In the genomic region with DNA sequence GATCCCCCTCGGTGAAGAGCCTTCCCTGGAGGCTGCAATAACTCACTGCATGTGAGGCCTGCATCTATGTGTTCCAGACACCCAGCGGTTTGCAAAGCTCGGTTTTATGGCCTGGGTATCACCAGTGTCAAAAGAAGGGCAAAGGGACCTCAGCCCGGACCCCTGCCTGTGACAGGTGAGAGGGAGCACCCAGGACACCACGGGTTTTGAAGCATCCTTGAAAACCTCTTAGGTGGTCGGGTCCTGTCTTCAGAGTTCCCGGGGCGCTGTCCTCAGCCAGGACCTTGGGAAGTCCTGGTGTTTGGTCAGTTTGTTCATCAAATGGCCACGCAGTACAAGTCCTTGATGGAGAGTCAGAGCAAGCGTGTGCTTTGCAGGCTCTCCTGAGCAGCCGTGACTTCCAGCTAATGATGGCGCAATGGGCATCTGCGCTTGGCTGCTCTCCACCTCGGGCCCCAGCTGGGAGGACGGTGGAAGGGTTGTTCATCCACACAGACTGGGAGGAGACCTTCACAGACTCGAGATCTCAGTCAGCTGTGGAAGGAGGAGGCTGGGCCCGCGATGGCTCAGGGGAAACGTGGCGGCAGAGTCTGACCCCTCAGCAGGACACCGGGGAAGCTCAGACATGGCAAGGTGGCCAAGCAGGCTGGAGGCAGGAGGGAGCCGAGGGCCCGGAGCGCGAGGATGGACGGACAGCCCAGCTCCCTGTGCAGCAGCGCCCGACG, we compare ENCODE assay signal across 18 cellular contexts.
A peak's percentile ranks its signal among the peaks of the same experiment; 100 is the strongest.
DNase-seq lines count a peak whose midpoint lies in the region; ATAC-seq and TF ChIP-seq lines count a peak whose summit lies in the region.
"Had no signal": no experiment of that assay in that cellular context is flagged by ENCODE, and none has a peak within 500 bp of the region (broad histone marks: within the 10 kb centered on the region; RNA-seq: fewer than 3 reads in every experiment).

No MANE protein-coding gene starts in this region.

- H2BK5ac ChIP-seq in neuronal stem cell (ENCODE audit: low read length): peak overlapping the region; percentile 66

- H4K20me1 ChIP-seq in fibroblast of lung (ENCODE audit: control insufficient read depth, extremely low read depth, insufficient read depth, low read length): no peaks in the 10 kb centered on the region

- H3K4ac ChIP-seq in neuronal stem cell (ENCODE audit: low read length): no peak overlapping the region

- peak; percentile 57 for DNase-seq in EH (ENCODE audit: low read depth)
- peak; percentile 9 to 70 for DNase-seq in fibroblast of lung (ENCODE audit: low read depth in 2 of 2)
- DNase-seq in neuronal stem cell (ENCODE audit: low spot score): no peak
- DNase-seq in AML-193 (lab: John Stamatoyannopoulos, UW): no peak
- DNase-seq: activated CD8-positive, alpha-beta T cell treated with anti-CD3 and anti-CD28 coated beads, Interleukin-2, amount 10 ng/mL, durations not matched to agents 7 days and 5 days; amygdala; cortex of kidney; erythroblast; heart left ventricle; mucosa of descending colon; NCI-H2081; NCI-H748 treated with DMSO at 0.1 percent for 48 hours; T-cell; WERI-Rb-1 had no signal

- no peaks in the 10 kb centered on the region for H3K9me3 ChIP-seq in fibroblast of lung (ENCODE audit: control insufficient read depth, insufficient read depth, low read depth, low read length)
- H3K9me3 ChIP-seq in neuronal stem cell (replicated peaks in 1 of 2; ENCODE audit: control insufficient read depth in 2 of 2, insufficient read depth in 1 of 2, low read depth in 1 of 2, low read length in 2 of 2): peaks cover 0 to 2% of the 10 kb centered on the region in 2 donors
- H3K9me3 ChIP-seq: heart left ventricle, mucosa of descending colon had no signal

- H3K4me1 ChIP-seq in fibroblast of lung (ENCODE audit: control insufficient read depth, extremely low read depth, insufficient read depth, low read length): peaks cover 6% of the 10 kb centered on the region
- H3K4me1 ChIP-seq in neuronal stem cell (ENCODE audit: control insufficient read depth in 2 of 2, insufficient read depth in 1 of 2, low read depth in 1 of 2, low read length in 2 of 2): peaks cover 18 to 28% of the 10 kb centered on the region in 2 donors

- H3K9ac ChIP-seq in fibroblast of lung (ENCODE audit: insufficient read depth, low read length): no peak overlapping the region
- no peak overlapping the region for H3K9ac ChIP-seq in neuronal stem cell (ENCODE audit: low read depth, low read length, poor library complexity)

- no peak overlapping the region for H3K4me2 ChIP-seq in fibroblast of lung (ENCODE audit: extremely low read depth, insufficient read depth, low read length)
- H3K4me2 ChIP-seq in neuronal stem cell (ENCODE audit: insufficient read depth, low read length, poor library complexity, severe bottlenecking): no peak overlapping the region

- H2BK15ac ChIP-seq in neuronal stem cell (ENCODE audit: low read length): peak overlapping the region; percentile 93

- peak overlapping the region; percentile 8 for H2BK12ac ChIP-seq in neuronal stem cell (ENCODE audit: low read length)

- H2BK120ac ChIP-seq in neuronal stem cell (ENCODE audit: low read depth, low read length): peak overlapping the region; percentile 6

- WGBS in neuronal stem cell (ENCODE audit: extremely low coverage in 2 of 2, insufficient read length in 2 of 2, insufficient replicate concordance in 1 of 2), 2 donors: no CpG with 5 or more reads among the region's 29 CpGs

- peak overlapping the region; percentile 93 for H3K18ac ChIP-seq in neuronal stem cell (ENCODE audit: low read length)

- H3K79me1 ChIP-seq in neuronal stem cell (ENCODE audit: low read depth, low read length): no peaks in the 10 kb centered on the region

- TF ChIP-seq EP300 in Ishikawa (IDR thresholded peaks at IDR 0.05; ENCODE audit: borderline replicate concordance): no peak

- no peak for TF ChIP-seq RAD21 in Ishikawa (IDR thresholded peaks at IDR 0.05; ENCODE audit: low read depth)

- H3K4me3 ChIP-seq in fibroblast of lung (replicated peaks in 1 of 4; ENCODE audit: control extremely low read depth in 1 of 4, insufficient read depth in 1 of 4, low read depth in 3 of 4, low read length in 4 of 4) (no peak overlapping the region), neuronal stem cell (ENCODE audit: low read length in 2 of 2) (no peak overlapping the region)
- H3K4me3 ChIP-seq: heart left ventricle, mucosa of descending colon had no signal

- H3K36me3 ChIP-seq in fibroblast of lung (ENCODE audit: control insufficient read depth, insufficient read depth, low read length): no peaks in the 10 kb centered on the region
- H3K36me3 ChIP-seq in neuronal stem cell (replicated peaks in 1 of 2; ENCODE audit: control insufficient read depth in 2 of 2, insufficient read depth in 2 of 2, low read length in 2 of 2): no peaks in the 10 kb centered on the region
- H3K36me3 ChIP-seq: heart left ventricle, WERI-Rb-1 had no signal

- peak overlapping the region; percentile 42 for H3K14ac ChIP-seq in neuronal stem cell (ENCODE audit: low read length)

- H3K27me3 ChIP-seq in fibroblast of lung (ENCODE audit: control insufficient read depth, insufficient read depth, low read length) (peaks cover 2% of the 10 kb centered on the region), neuronal stem cell (ENCODE audit: control insufficient read depth in 3 of 3, insufficient read depth in 3 of 3, low read depth in 1 of 3, low read length in 3 of 3) (no peaks in the 10 kb centered on the region)
- H3K27me3 ChIP-seq: heart left ventricle had no signal

- H3K79me2 ChIP-seq in fibroblast of lung (ENCODE audit: control insufficient read depth, insufficient read depth, low read length): no peaks in the 10 kb centered on the region

- no peak overlapping the region for H2AFZ ChIP-seq in fibroblast of lung (ENCODE audit: low read length)
- no peak overlapping the region for H2AFZ ChIP-seq in neuronal stem cell (ENCODE audit: low read length)

- no peak for TF ChIP-seq CTCF in fibroblast of lung (conservative IDR thresholded peaks at IDR 0.05 in 1 of 2, IDR thresholded peaks at IDR 0.05 in 1 of 2; ENCODE audit: low read depth in 1 of 2, low read length in 2 of 2)

- ATAC-seq in HG02571 (IDR thresholded peaks at IDR 0.05; ENCODE audit: unreplicated experiment) (no peak), HG03439 (IDR thresholded peaks at IDR 0.05; ENCODE audit: unreplicated experiment) (no peak)
- ATAC-seq: activated CD8-positive, alpha-beta T cell treated with anti-CD3 and anti-CD28 coated beads, Interleukin-2, amount 10 ng/mL, durations not matched to agents 7 days and 5 days; heart left ventricle; mucosa of descending colon; T-cell had no signal

- no peak overlapping the region for H4K91ac ChIP-seq in neuronal stem cell (ENCODE audit: low read depth, low read length, poor library complexity)

- no peak overlapping the region for H3K23ac ChIP-seq in neuronal stem cell (ENCODE audit: low read depth, low read length, poor library complexity)

- no peak overlapping the region for H4K8ac ChIP-seq in neuronal stem cell (ENCODE audit: low read depth, low read length)

- no peak overlapping the region for H3K27ac ChIP-seq in fibroblast of lung (ENCODE audit: insufficient read depth, low read length)
- H3K27ac ChIP-seq in neuronal stem cell (replicated peaks; ENCODE audit: low read length): no peak overlapping the region
- H3K27ac ChIP-seq: C4-2B, heart left ventricle, WERI-Rb-1 had no signal

- peak overlapping the region; percentile 48 for H2AK5ac ChIP-seq in neuronal stem cell (ENCODE audit: low read depth, low read length)

TF ChIP-seq in Ishikawa, 13 proteins besides CTCF, POLR2A, EP300 and RAD21:
- TF ChIP-seq TEAD4 (IDR thresholded peaks at IDR 0.05) (no peak), YY1 (IDR thresholded peaks at IDR 0.05; ENCODE audit: low read depth) (no peak), TCF12 (IDR thresholded peaks at IDR 0.05; ENCODE audit: low read depth) (0 out of 2 replicates have a peak, but pooled peaks have one; percentile 33), NFIC (IDR thresholded peaks at IDR 0.05) (peak; percentile 45; the same call in 1 of the 2 replicates), CEBPB (IDR thresholded peaks at IDR 0.05) (peak; percentile 91)

Comparison
In these comparisons a context has a peak if more than half of its experiments do, and no peak if none do; other contexts are left out.
1. DNase-seq: peak in EH (single experiment) and fibroblast of lung (2 of 2); none in neuronal stem cell (single experiment) and AML-193 (0 of 2).